In the genomic region with DNA sequence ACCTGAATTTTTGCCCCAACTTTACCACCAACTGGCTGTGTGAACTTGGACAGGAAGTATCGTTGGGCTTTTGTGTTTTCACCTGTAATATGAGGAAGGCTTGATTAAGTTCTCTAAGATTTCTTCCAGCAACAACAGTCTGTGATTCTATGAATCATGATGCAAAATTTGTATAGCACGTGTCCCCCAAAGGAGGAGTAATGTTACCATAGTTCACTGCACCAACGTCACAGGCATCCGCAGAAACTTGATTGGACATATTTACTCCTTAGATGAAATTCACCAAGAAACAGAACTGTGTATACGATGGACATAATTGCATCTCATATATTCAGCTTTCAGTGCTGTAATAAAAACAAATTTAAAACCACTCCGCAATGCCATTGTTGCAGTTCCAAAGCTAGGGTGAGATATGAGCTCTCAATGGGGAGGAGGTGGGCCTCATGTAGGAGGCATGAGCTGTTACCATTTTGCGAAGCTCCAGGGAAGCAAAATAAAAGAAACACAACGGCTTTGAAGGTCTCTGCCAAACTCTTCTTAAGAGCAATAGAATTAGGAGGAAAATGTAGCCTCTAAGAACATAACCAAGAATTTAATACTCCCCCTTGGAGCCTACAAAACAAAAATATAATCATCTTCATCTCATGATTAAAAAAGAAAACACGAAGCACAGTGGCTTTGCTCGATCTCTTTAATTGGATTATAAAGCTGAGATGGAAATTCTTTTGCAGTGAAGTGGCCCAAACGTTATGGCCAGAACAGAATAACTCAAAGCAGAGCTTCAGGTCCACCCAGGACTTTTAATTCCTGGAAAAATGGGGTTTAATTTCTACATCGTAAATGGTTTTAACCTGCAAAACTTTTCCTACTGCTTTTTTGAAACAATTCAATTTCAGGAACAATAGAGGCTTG, we compare ENCODE assay signal across 1 cellular context.
TF ChIP-seq lines count a peak whose summit lies in the region.

No MANE protein-coding gene starts in this region.

TF ChIP-seq in IMR-90, 13 proteins besides CTCF, POLR2A, EP300 and RAD21:
- TF ChIP-seq RCOR1 (IDR thresholded peaks at IDR 0.05; ENCODE audit: insufficient replicate concordance, low read length) (no peak), CEBPB (IDR thresholded peaks at IDR 0.05; ENCODE audit: low read depth, low read length) (no peak), MAZ (IDR thresholded peaks at IDR 0.05; ENCODE audit: borderline replicate concordance, low read depth, low read length) (no peak), RFX5 (IDR thresholded peaks at IDR 0.05; ENCODE audit: low read depth, low read length) (no peak), NFE2L2 (IDR thresholded peaks at IDR 0.05; ENCODE audit: low read depth, low read length) (no peak), FOS (IDR thresholded peaks at IDR 0.05; ENCODE audit: low read depth, low read length) (no peak), CHD1 (IDR thresholded peaks at IDR 0.05; ENCODE audit: low read depth, low read length) (no peak), SMC3 (IDR thresholded peaks at IDR 0.05; ENCODE audit: low read depth, low read length) (no peak), BHLHE40 (IDR thresholded peaks at IDR 0.05; ENCODE audit: low read depth, low read length) (no peak), MXI1 (IDR thresholded peaks at IDR 0.05; ENCODE audit: borderline replicate concordance, low read depth, low read length) (no peak), MAFK (IDR thresholded peaks at IDR 0.05; ENCODE audit: low read depth, low read length) (no peak)
- TF ChIP-seq, protein P1, sequence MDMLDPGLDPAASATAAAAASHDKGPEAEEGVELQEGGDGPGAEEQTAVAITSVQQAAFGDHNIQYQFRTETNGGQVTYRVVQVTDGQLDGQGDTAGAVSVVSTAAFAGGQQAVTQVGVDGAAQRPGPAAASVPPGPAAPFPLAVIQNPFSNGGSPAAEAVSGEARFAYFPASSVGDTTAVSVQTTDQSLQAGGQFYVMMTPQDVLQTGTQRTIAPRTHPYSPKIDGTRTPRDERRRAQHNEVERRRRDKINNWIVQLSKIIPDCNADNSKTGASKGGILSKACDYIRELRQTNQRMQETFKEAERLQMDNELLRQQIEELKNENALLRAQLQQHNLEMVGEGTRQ (IDR thresholded peaks at IDR 0.05; ENCODE audit: low read depth, low read length) = no peak
- TF ChIP-seq, protein P2, sequence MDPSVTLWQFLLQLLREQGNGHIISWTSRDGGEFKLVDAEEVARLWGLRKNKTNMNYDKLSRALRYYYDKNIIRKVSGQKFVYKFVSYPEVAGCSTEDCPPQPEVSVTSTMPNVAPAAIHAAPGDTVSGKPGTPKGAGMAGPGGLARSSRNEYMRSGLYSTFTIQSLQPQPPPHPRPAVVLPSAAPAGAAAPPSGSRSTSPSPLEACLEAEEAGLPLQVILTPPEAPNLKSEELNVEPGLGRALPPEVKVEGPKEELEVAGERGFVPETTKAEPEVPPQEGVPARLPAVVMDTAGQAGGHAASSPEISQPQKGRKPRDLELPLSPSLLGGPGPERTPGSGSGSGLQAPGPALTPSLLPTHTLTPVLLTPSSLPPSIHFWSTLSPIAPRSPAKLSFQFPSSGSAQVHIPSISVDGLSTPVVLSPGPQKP (IDR thresholded peaks at IDR 0.05; ENCODE audit: borderline replicate concordance, low read depth, low read length) = no peak
